In the genomic region with DNA sequence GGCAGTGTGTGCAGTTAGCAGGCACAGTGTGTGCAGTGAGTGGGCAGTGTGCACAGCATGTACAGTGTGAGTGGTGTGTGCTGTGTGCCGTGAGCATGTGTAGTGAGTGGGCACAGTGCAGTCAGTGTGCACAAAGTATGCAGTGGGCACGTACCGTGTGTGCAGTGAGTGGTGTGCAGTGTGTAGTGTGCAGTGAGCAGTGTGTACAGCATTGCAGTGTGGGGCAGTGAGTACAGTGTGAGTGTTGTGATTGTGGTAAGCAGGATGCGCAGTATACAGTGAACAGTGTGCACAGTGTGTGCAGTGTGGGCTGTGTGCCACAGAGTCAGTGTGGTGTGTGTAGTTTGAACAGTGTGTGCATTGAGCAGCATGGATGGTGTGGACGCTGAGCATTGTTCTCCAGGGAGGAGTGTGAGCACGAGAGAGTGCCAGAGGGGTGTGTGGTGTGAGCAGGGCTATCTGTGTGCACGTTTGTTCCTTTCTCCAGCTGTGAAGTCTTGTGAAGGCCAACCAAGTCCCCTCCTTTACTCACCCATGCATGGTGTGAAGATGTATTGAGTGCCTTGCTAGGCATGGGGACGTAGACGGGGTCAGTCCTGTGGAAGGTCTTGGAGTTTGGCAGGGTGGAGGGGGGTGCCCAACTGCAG, we compare ENCODE assay signal across 9 cellular contexts. TPM values are rescaled to one million over a fixed set of nuclear protein-coding genes. Genes with fewer than 3 reads are reported as not detected.
DNase-seq lines count a peak whose midpoint lies in the region; ATAC-seq and TF ChIP-seq lines count a peak whose summit lies in the region.
"Had no signal": no experiment of that assay in that cellular context is flagged by ENCODE, and none has a peak within 500 bp of the region (broad histone marks: within the 10 kb centered on the region; RNA-seq: fewer than 3 reads in every experiment).

No MANE protein-coding gene starts in this region.

- H3K9ac ChIP-seq in iPS-20b (ENCODE audit: low read depth, low read length) (peak overlapping the region; percentile 32; the same call in 1 of the 2 replicates), skeletal muscle satellite cell (ENCODE audit: low read depth, low read length) (no peak overlapping the region)

- H3K4me2 ChIP-seq in GM23338, result peak overlapping the region; percentile 74
- H3K4me2 ChIP-seq in skeletal muscle satellite cell (ENCODE audit: low read length), result peak overlapping the region; percentile 75

- peak overlapping the region; percentile 69 for H3K4me3 Mint-ChIP-seq in GM23338
- H3K4me3 Mint-ChIP-seq in activated CD4-positive, alpha-beta memory T cell treated with anti-CD3 and anti-CD28 coated beads for 36 hours, result peak overlapping the region; percentile 1

- peaks cover 5% of the 10 kb centered on the region; the same call in 2 of the 3 replicates for H3K9me3 Mint-ChIP-seq in GM23338
- H3K9me3 Mint-ChIP-seq in activated CD4-positive, alpha-beta memory T cell treated with anti-CD3 and anti-CD28 coated beads for 36 hours, result no peaks in the 10 kb centered on the region

- CTCF ChIA-PET in activated CD4-positive, alpha-beta memory T cell treated with anti-CD3 and anti-CD28 coated beads for 36 hours (lab: Charles Lee), result no interaction called here

- no peak for DNase-seq in GM23338 (ENCODE audit: low spot score)
- DNase-seq in activated CD4-positive, alpha-beta memory T cell treated with anti-CD3 and anti-CD28 coated beads for 36 hours, result no peak
- no peak for DNase-seq in NCI-H2227 (lab: John Stamatoyannopoulos, UW; ENCODE audit: unreplicated experiment)
- no peak for DNase-seq in activated effector memory CD4-positive, alpha-beta T cell treated with Interleukin-2 at 50 U/mL for 16 hours
- DNase-seq: stimulated activated naive CD4-positive, alpha-beta T cell treated with Interleukin-2 at 50 U/mL for 16 hours had no signal

- peaks cover 8% of the 10 kb centered on the region for H3K36me3 Mint-ChIP-seq in GM23338 (ENCODE audit: low read depth)
- H3K36me3 Mint-ChIP-seq in activated CD4-positive, alpha-beta memory T cell treated with anti-CD3 and anti-CD28 coated beads for 36 hours, result no peaks in the 10 kb centered on the region

- no peaks in the 10 kb centered on the region; the same call in 1 of the 2 replicates for H4K20me1 ChIP-seq in GM23338 (replicated peaks; ENCODE audit: insufficient read depth)

- H2AFZ ChIP-seq in GM23338, result no peak overlapping the region

- H3K9me2 ChIP-seq in GM23338 (ENCODE audit: insufficient read depth), result no peaks in the 10 kb centered on the region

- H3F3A ChIP-seq in GM23338 (replicated peaks; ENCODE audit: low read depth), result 0 out of 2 replicates have a peak, but pooled peaks cover 3% of the 10 kb centered on the region

- ATAC-seq in GM23338 (no peak), HG02840 (IDR thresholded peaks at IDR 0.05; ENCODE audit: low FRiP score, unreplicated experiment) (no peak)

- H3K36me3 ChIP-seq in GM23338 (ENCODE audit: insufficient read depth), result no peaks in the 10 kb centered on the region
- H3K36me3 ChIP-seq in iPS-20b (ENCODE audit: insufficient read depth, low read depth, low read length), result no peaks in the 10 kb centered on the region
- H3K36me3 ChIP-seq in skeletal muscle satellite cell (ENCODE audit: insufficient read depth, low read length), result no peaks in the 10 kb centered on the region
- H3K36me3 ChIP-seq: prostate gland had no signal

- no peak overlapping the region for H3K27ac Mint-ChIP-seq in GM23338
- no peak overlapping the region for H3K27ac Mint-ChIP-seq in activated CD4-positive, alpha-beta memory T cell treated with anti-CD3 and anti-CD28 coated beads for 36 hours

- H3K4me1 Mint-ChIP-seq in GM23338, result peaks cover 20% of the 10 kb centered on the region
- peaks cover 11% of the 10 kb centered on the region for H3K4me1 Mint-ChIP-seq in activated CD4-positive, alpha-beta memory T cell treated with anti-CD3 and anti-CD28 coated beads for 36 hours (ENCODE audit: low read depth)

- peak overlapping the region; percentile 61 for H3K4me3 ChIP-seq in GM23338
- peak overlapping the region; percentile 72 for H3K4me3 ChIP-seq in iPS-20b (ENCODE audit: low read length)
- no peak overlapping the region for H3K4me3 ChIP-seq in skeletal muscle satellite cell (ENCODE audit: low read length)

- H3K4me1 ChIP-seq in GM23338 (ENCODE audit: insufficient read depth), result no peaks in the 10 kb centered on the region
- peaks cover 7% of the 10 kb centered on the region; the same call in 1 of the 2 replicates for H3K4me1 ChIP-seq in iPS-20b (ENCODE audit: insufficient read depth, low read length)
- peaks cover 3% of the 10 kb centered on the region for H3K4me1 ChIP-seq in skeletal muscle satellite cell (ENCODE audit: control insufficient read depth, insufficient read depth, low read length)

- H3K79me2 ChIP-seq in GM23338 (replicated peaks; ENCODE audit: insufficient read depth), result no peaks in the 10 kb centered on the region

- H3K27me3 ChIP-seq in GM23338 (ENCODE audit: insufficient read depth) (peaks cover 30% of the 10 kb centered on the region), iPS-20b (ENCODE audit: insufficient read depth, low read length) (peaks cover 36% of the 10 kb centered on the region), skeletal muscle satellite cell (ENCODE audit: control insufficient read depth, insufficient read depth, low read length) (peaks cover 22% of the 10 kb centered on the region)

- intact Hi-C loops in activated CD4-positive, alpha-beta memory T cell treated with anti-CD3 and anti-CD28 coated beads for 36 hours (cut with micrococcal nuclease), result no loop called here

- H3K27ac ChIP-seq in GM23338 (ENCODE audit: low read depth) (no peak overlapping the region), iPS-20b (ENCODE audit: low read length) (no peak overlapping the region)
- H3K27ac ChIP-seq: prostate gland had no signal

- peaks cover 39% of the 10 kb centered on the region for H3K27me3 Mint-ChIP-seq in GM23338 (ENCODE audit: insufficient read depth, low read depth, poor library complexity)
- H3K27me3 Mint-ChIP-seq in activated CD4-positive, alpha-beta memory T cell treated with anti-CD3 and anti-CD28 coated beads for 36 hours, result peaks cover 36% of the 10 kb centered on the region

- no peak for TF ChIP-seq CTCF in GM23338 (conservative IDR thresholded peaks at IDR 0.05; ENCODE audit: low read depth in 2 of 2)

- no peaks in the 10 kb centered on the region for H3K9me3 ChIP-seq in iPS-20b (ENCODE audit: insufficient read depth, low read depth, low read length)
- H3K9me3 ChIP-seq in skeletal muscle satellite cell (replicated peaks; ENCODE audit: low read length), result no peaks in the 10 kb centered on the region
- H3K9me3 ChIP-seq: prostate gland had no signal

- POLR2A ChIA-PET in activated CD4-positive, alpha-beta memory T cell treated with anti-CD3 and anti-CD28 coated beads for 36 hours (lab: Charles Lee), result no interaction called here

TF ChIP-seq in GM23338, 12 proteins besides CTCF, POLR2A, EP300 and RAD21:
- TF ChIP-seq CREB1 (CRISPR knock-in tag; IDR thresholded peaks at IDR 0.05; ENCODE audit: low read depth) (no peak), JUNB (IDR thresholded peaks at IDR 0.05; ENCODE audit: unreplicated experiment) (no peak), NANOG (IDR thresholded peaks at IDR 0.05; ENCODE audit: borderline replicate concordance) (no peak), ZNF331 (CRISPR knock-in tag; IDR thresholded peaks at IDR 0.05; ENCODE audit: low read depth) (no peak), EZH2 (IDR thresholded peaks at IDR 0.05; ENCODE audit: low read depth, unreplicated experiment) (no peak), STAT1 (IDR thresholded peaks at IDR 0.05; ENCODE audit: unreplicated experiment) (no peak), ZNF114 (CRISPR knock-in tag; IDR thresholded peaks at IDR 0.05) (no peak)
TF ChIP-seq in GM23338: peak in this region for 0.

RNA-seq across cellular contexts. Expression of a gene that starts 3.1 kb away (rescaled TPM):
- total RNA-seq in GM23338 (2014; rRNA removed; shearing (Covaris generic)), result 4.9 and 5.1 TPM in 2 replicates
- polyA plus RNA-seq in GM23338 (2016; fragmentation: Nextera tagmentation; extraction: Ambion mirVana), result 0.52 and 0.56 TPM in 2 replicates
- total RNA-seq in activated CD4-positive, alpha-beta memory T cell treated with anti-CD3 and anti-CD28 coated beads for 36 hours, result under 1 TPM; 0.05 to 0.07 TPM
- total RNA-seq in skeletal muscle satellite cell (2012; rRNA removed), result 1.0 and 1.5 TPM in 2 replicates

RNA-seq across cellular contexts. Expression of a gene that starts 47.7 kb away (rescaled TPM):
- total RNA-seq in GM23338 (2014; rRNA removed; shearing (Covaris generic)), result 8.2 and 8.6 TPM in 2 replicates
- 7.1 and 8.1 TPM in 2 replicates for polyA plus RNA-seq in GM23338 (2016; fragmentation: Nextera tagmentation; extraction: Ambion mirVana)
- 10 to 100 TPM; 23.9 to 25.8 TPM for total RNA-seq in activated CD4-positive, alpha-beta memory T cell treated with anti-CD3 and anti-CD28 coated beads for 36 hours
- 17.5 and 22.5 TPM in 2 replicates for total RNA-seq in skeletal muscle satellite cell (2012; rRNA removed)
